ENCODE assay signal across 10 cellular contexts in genomic region chr15:77455696-77456293, GRCh38. TPM values are rescaled to one million over a fixed set of nuclear protein-coding genes. Genes with fewer than 3 reads are reported as not detected.
DNase-seq lines count a peak whose midpoint lies in the region; ATAC-seq and TF ChIP-seq lines count a peak whose summit lies in the region.
"Had no signal": no experiment of that assay in that cellular context is flagged by ENCODE, and none has a peak within 500 bp of the region (broad histone marks: within the 10 kb centered on the region; RNA-seq: fewer than 3 reads in every experiment).

No MANE protein-coding gene starts in this region.

- H3K9me3 ChIP-seq in adipocyte (ENCODE audit: control insufficient read depth, low read length) (no peaks in the 10 kb centered on the region), heart left ventricle (no peaks in the 10 kb centered on the region), skeletal muscle tissue (ENCODE audit: control insufficient read depth in 3 of 3, low read length in 3 of 3) (no peaks in the 10 kb centered on the region)

- H3K4me3 ChIP-seq in adipocyte (ENCODE audit: low read length) (peak overlapping the region; percentile 14), heart left ventricle (no peak overlapping the region), skeletal muscle tissue (ENCODE audit: low read length in 3 of 3) (no peak overlapping the region)

- peak; percentile 61 to 87 (median 82) for ATAC-seq in heart left ventricle
- ATAC-seq: foreskin keratinocyte had no signal

- peak overlapping the region; percentile 25 to 79 (median 62) for H3K27ac ChIP-seq in heart left ventricle
- peak overlapping the region; percentile 61 for H3K27ac ChIP-seq in skeletal muscle tissue (ENCODE audit: low read depth, low read length)
- H3K27ac ChIP-seq: foreskin keratinocyte had no signal

- H3K36me3 ChIP-seq in adipocyte (ENCODE audit: control insufficient read depth, insufficient read depth, low read length, severe bottlenecking) (peaks cover 15% of the 10 kb centered on the region), heart left ventricle (peaks cover 0 to 31% (median 18%) of the 10 kb centered on the region in 9 donors), skeletal muscle tissue (ENCODE audit: control insufficient read depth in 3 of 3, insufficient read depth in 3 of 3, low read length in 3 of 3) (peaks cover 0 to 6% (median 5%) of the 10 kb centered on the region in 3 donors)

- peak overlapping the region; percentile 30 for H3K9ac ChIP-seq in adipocyte (ENCODE audit: low read length)
- H3K9ac ChIP-seq in skeletal muscle tissue (ENCODE audit: low read depth in 1 of 3, low read length in 3 of 3), result no peak overlapping the region

- TF ChIP-seq CTCF in heart left ventricle (IDR thresholded peaks at IDR 0.05) (no peak), GM13977 (IDR thresholded peaks at IDR 0.05; ENCODE audit: extremely low read depth, insufficient read depth, missing control alignments) (no peak)

- DNase-seq in ELR (ENCODE audit: low read depth) (peak; percentile 52), adipocyte (ENCODE audit: low read depth) (peak; percentile 74), heart left ventricle (peak in 3 of 5 donors; percentile 28 to 42 (median 28)), NCI-H2171 treated with DMSO at 0.1 percent for 48 hours (lab: John Stamatoyannopoulos, UW) (no peak), NOMO-1 treated with dmso at 0.1 percent for 144 hours (lab: John Stamatoyannopoulos, UW; ENCODE audit: unreplicated experiment) (no peak), NCI-H524 (lab: John Stamatoyannopoulos, UW) (no peak), GM13977 (ENCODE audit: low spot score) (no peak)
- DNase-seq: DMS79 treated with DMSO at 0.1 percent for 48 hours, foreskin keratinocyte had no signal

- peaks cover 48% of the 10 kb centered on the region for H3K4me1 ChIP-seq in adipocyte (ENCODE audit: control insufficient read depth, insufficient read depth, low read length)
- peaks cover 3 to 58% (median 42%) of the 10 kb centered on the region in 12 donors for H3K4me1 ChIP-seq in heart left ventricle
- H3K4me1 ChIP-seq in skeletal muscle tissue (ENCODE audit: control insufficient read depth in 3 of 3, insufficient read depth in 3 of 3, low read length in 3 of 3), result peaks cover 9 to 18% (median 16%) of the 10 kb centered on the region in 3 donors
- H3K4me1 ChIP-seq: foreskin keratinocyte had no signal

- in situ Hi-C loops in GM13977 (cut with MboI; ENCODE audit: low pct_unique_long_range_greater_than_20kb, low sequenced_read_pairs, unreplicated experiment), result no loop called here

- WGBS in heart left ventricle, 4 donors, result 17 to 32% (median 23%) methylated on average over 3 of the region's 3 CpGs

- intact Hi-C loops in heart left ventricle (cut with DNase I), result loop anchor here in 2 of 10 donors (5.0 kb wide), 1 partner anchor 33 kb away; the partner anchor contains the start of genes HMG20A (in 2 of the 2) and PEAK1 (in 2 of the 2)

- TF ChIP-seq POLR2A in heart left ventricle (IDR thresholded peaks at IDR 0.05), result no peak

- no peaks in the 10 kb centered on the region for H3K27me3 ChIP-seq in adipocyte (replicated peaks; ENCODE audit: control insufficient read depth, insufficient read depth, low read length)
- no peaks in the 10 kb centered on the region for H3K27me3 ChIP-seq in heart left ventricle
- no peaks in the 10 kb centered on the region for H3K27me3 ChIP-seq in skeletal muscle tissue (ENCODE audit: control insufficient read depth in 3 of 3, insufficient read depth in 3 of 3, low read length in 3 of 3)
- H3K27me3 ChIP-seq: foreskin keratinocyte had no signal

RNA-seq across cellular contexts. Expression of gene HMG20A, which starts 35.1 kb away (rescaled TPM):
- total RNA-seq in heart left ventricle (10 to 100 TPM; 22.6 to 54.1 (median 39.9) TPM), skeletal muscle tissue (30.3 TPM)
- 10 to 100 TPM; 14.8 to 16.1 TPM for polyA plus RNA-seq in heart left ventricle

RNA-seq across cellular contexts. Expression of gene PEAK1, which starts 35.9 kb away (rescaled TPM):
- 100 to 1,000 TPM in 5 of 9 donors, 10 to 100 TPM in 4; 52.8 to 139 (median 104) TPM for total RNA-seq in heart left ventricle
- polyA plus RNA-seq in heart left ventricle, result 10 to 100 TPM; 12.8 to 29.1 TPM
- 60.0 TPM for total RNA-seq in skeletal muscle tissue

Comparison
In these comparisons a context has a peak if more than half of its experiments do, and no peak if none do; other contexts are left out.
1. DNase-seq: peak in ELR (single experiment), adipocyte (single experiment) and heart left ventricle (3 of 5); none in NCI-H2171 treated with DMSO at 0.1 percent for 48 hours (single experiment), NOMO-1 treated with dmso at 0.1 percent for 144 hours (single experiment), NCI-H524 (0 of 2) and GM13977 (single experiment).